15 cellular contexts compared by ENCODE assay signal in genomic region chr3:86985427-86985826, GRCh38. TPM values are rescaled to one million over a fixed set of nuclear protein-coding genes. Genes with fewer than 3 reads are reported as not detected.
DNase-seq lines count a peak whose midpoint lies in the region; ATAC-seq and TF ChIP-seq lines count a peak whose summit lies in the region.
"Had no signal": no experiment of that assay in that cellular context is flagged by ENCODE, and none has a peak within 500 bp of the region (broad histone marks: within the 10 kb centered on the region; RNA-seq: fewer than 3 reads in every experiment).

No MANE protein-coding gene starts in this region.

- ATAC-seq in gastroesophageal sphincter (no peak), HG02678 (IDR thresholded peaks at IDR 0.05; ENCODE audit: unreplicated experiment) (no peak)
- ATAC-seq: activated CD8-positive, alpha-beta T cell treated with anti-CD3 and anti-CD28 coated beads for 36 hours; activated T-cell treated with anti-CD3 and anti-CD28 coated beads, Interleukin-2, amount 50 U/mL, for 72 hours had no signal

- peaks cover 0 to 57% (median 0%) of the 10 kb centered on the region in 3 donors for H3K4me1 ChIP-seq in gastroesophageal sphincter
- peaks cover 4 to 16% (median 5%) of the 10 kb centered on the region in 3 donors for H3K4me1 ChIP-seq in skeletal muscle tissue (ENCODE audit: control insufficient read depth in 3 of 3, insufficient read depth in 3 of 3, low read length in 3 of 3)

- H3K36me3 ChIP-seq in gastroesophageal sphincter (no peaks in the 10 kb centered on the region), skeletal muscle tissue (ENCODE audit: control insufficient read depth in 3 of 3, insufficient read depth in 3 of 3, low read length in 3 of 3) (no peaks in the 10 kb centered on the region)
- H3K36me3 ChIP-seq: HAP-1 had no signal

- H3K27me3 ChIP-seq in AG04450 (ENCODE audit: control insufficient read depth, insufficient read depth, low read length) (no peaks in the 10 kb centered on the region), gastroesophageal sphincter (peaks cover 17% of the 10 kb centered on the region), skeletal muscle tissue (ENCODE audit: control insufficient read depth in 3 of 3, insufficient read depth in 3 of 3, low read length in 3 of 3) (peaks cover 6 to 15% (median 8%) of the 10 kb centered on the region in 3 donors)
- H3K27me3 ChIP-seq: MG63 had no signal

- CTCF ChIA-PET in AG04450 (lab: Charles Lee): interaction anchor here (0.9 to 1.2 kb wide), 2 partner anchors 200 to 212 kb away, joined by 3 read pairs; no protein-coding TSS in a partner anchor

- TF ChIP-seq CTCF in AG04450 (IDR thresholded peaks at IDR 0.05; ENCODE audit: low read depth, low read length) (no peak), WI38 (IDR thresholded peaks at IDR 0.05; ENCODE audit: low read depth, low read length) (no peak), gastroesophageal sphincter (IDR thresholded peaks at IDR 0.05) (no peak)

- H3K9me3 ChIP-seq in AG04450 (ENCODE audit: control insufficient read depth, insufficient read depth, low read length): no peaks in the 10 kb centered on the region
- no peaks in the 10 kb centered on the region for H3K9me3 ChIP-seq in gastroesophageal sphincter
- H3K9me3 ChIP-seq in skeletal muscle tissue (ENCODE audit: control insufficient read depth in 3 of 3, low read length in 3 of 3): no peaks in the 10 kb centered on the region
- H3K9me3 ChIP-seq: HAP-1, MG63 had no signal

- H3K27ac ChIP-seq in AG04450 (ENCODE audit: low read depth, low read length): peak overlapping the region; percentile 0
- H3K27ac ChIP-seq in gastroesophageal sphincter: peak overlapping the region; percentile 29 to 89 (median 62)
- peak overlapping the region; percentile 38 for H3K27ac ChIP-seq in skeletal muscle tissue (ENCODE audit: low read depth, low read length)
- H3K27ac ChIP-seq: PC-9 had no signal

- peak overlapping the region; percentile 4; the same call in 1 of the 2 replicates for H3K4me3 ChIP-seq in AG04450 (ENCODE audit: low read depth, low read length)
- H3K4me3 ChIP-seq in WI38 (ENCODE audit: low read depth, low read length): peak overlapping the region; percentile 32
- no peak overlapping the region for H3K4me3 ChIP-seq in gastroesophageal sphincter
- H3K4me3 ChIP-seq in skeletal muscle tissue (ENCODE audit: low read length in 3 of 3): peak overlapping the region in 1 of 3 donors; percentile 44
- H3K4me3 ChIP-seq: HAP-1, MG63, PC-9 had no signal

- WGBS in gastroesophageal sphincter (ENCODE audit: low coverage in 1 of 2), 2 donors: 67 to 77% methylated on average over 1 of the region's 1 CpG

- TF ChIP-seq POLR2A in gastroesophageal sphincter (IDR thresholded peaks at IDR 0.05): no peak

- TF ChIP-seq EP300 in gastroesophageal sphincter (IDR thresholded peaks at IDR 0.05): no peak

- no peak overlapping the region for H3K9ac ChIP-seq in skeletal muscle tissue (ENCODE audit: low read depth in 1 of 3, low read length in 3 of 3)

- DNase-seq in AG04450 (ENCODE audit: low read depth, low spot score) (no peak), DMS 273 (lab: John Stamatoyannopoulos, UW; ENCODE audit: unreplicated experiment) (no peak), T-helper 1 cell (no peak), NCI-H345 (lab: John Stamatoyannopoulos, UW) (no peak)
- DNase-seq: activated CD8-positive, alpha-beta T cell treated with anti-CD3 and anti-CD28 coated beads for 36 hours; activated T-cell treated with anti-CD3 and anti-CD28 coated beads, Interleukin-2, amount 50 U/mL, for 72 hours; GF-D8; MG63; NCI-H2029; PC-9 had no signal

- POLR2A ChIA-PET in AG04450 (lab: Yijun Ruan, JAX): interaction anchor here (2.8 kb wide), 1 partner anchor 48 kb away, joined by 10 read pairs; no protein-coding TSS in a partner anchor

RNA-seq across cellular contexts. Expression of gene VGLL3, which starts 5.5 kb away (rescaled TPM):
- 27.2 and 28.3 TPM in 2 replicates for polyA plus RNA-seq in AG04450 (2011; rRNA removed)
- polyA minus RNA-seq in AG04450 (2011; rRNA and poly(A)+ RNA removed): 75.7 and 76.5 TPM in 2 replicates
- total RNA-seq in gastroesophageal sphincter (10 to 100 TPM; 12.5 to 43.3 (median 32.1) TPM), skeletal muscle tissue (17.7 TPM)
- total RNA-seq: activated CD8-positive, alpha-beta T cell treated with anti-CD3 and anti-CD28 coated beads for 36 hours; activated T-cell treated with anti-CD3 and anti-CD28 coated beads, Interleukin-2, amount 50 U/mL, for 72 hours had no signal

Comparison
In these comparisons a context has a peak if more than half of its experiments do, and no peak if none do; other contexts are left out.
1. H3K27ac ChIP-seq: peak in every context shown above with its lines; median percentile 62 in gastroesophageal sphincter; 38 in skeletal muscle tissue; 0 in AG04450.
2. H3K4me3 ChIP-seq: peak in AG04450 (single experiment) and WI38 (single experiment); none in gastroesophageal sphincter (0 of 2).